Comparison of ENCODE assay signal across 20 cellular contexts in the genomic region with DNA sequence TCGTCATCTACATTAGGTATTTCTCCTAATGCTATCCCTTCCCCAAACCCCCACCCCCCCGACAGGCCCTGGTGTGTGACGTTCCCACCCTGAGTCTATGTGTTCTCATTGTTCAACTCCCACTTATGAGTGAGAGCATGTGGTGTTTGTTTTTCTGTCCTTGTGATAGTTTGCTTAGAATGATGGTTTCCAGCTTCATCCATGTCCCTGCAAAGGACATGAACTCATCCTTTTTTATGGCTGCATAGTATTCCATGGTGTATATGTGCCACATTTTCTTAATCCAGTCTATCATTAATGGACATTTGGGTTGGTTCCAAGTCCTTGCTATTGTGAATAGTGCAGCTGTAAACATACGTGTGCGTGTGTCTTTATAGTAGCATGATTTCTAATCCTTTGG. TPM values are rescaled to one million over a fixed set of nuclear protein-coding genes. Genes with fewer than 3 reads are reported as not detected.
"Had no signal": no experiment of that assay in that cellular context is flagged by ENCODE, and none has a peak within 500 bp of the region (broad histone marks: within the 10 kb centered on the region; RNA-seq: fewer than 3 reads in every experiment).

No MANE protein-coding gene starts in this region.

RNA-seq across cellular contexts. Expression of a gene that starts 43.3 kb away (rescaled TPM):
- total RNA-seq: activated naive CD4-positive, alpha-beta T cell treated with anti-CD3 and anti-CD28 coated beads for 36 hours; activated naive CD4-positive, alpha-beta T cell treated with anti-CD3 and anti-CD28 coated beads, Interleukin-2, amount 50 U/mL, for 72 hours; activated naive CD8-positive, alpha-beta T cell treated with anti-CD3 and anti-CD28 coated beads for 36 hours; activated naive CD8-positive, alpha-beta T cell treated with anti-CD3 and anti-CD28 coated beads, Interleukin-2, amount 10 ng/mL, durations not matched to agents 7 days and 5 days; activated T-cell treated with anti-CD3 and anti-CD28 coated beads, Interleukin-2, amount 50 U/mL, for 4 hours; activated T-cell treated with anti-CD3 and anti-CD28 coated beads, Interleukin-2, amount 50 U/mL, for 72 hours; activated T-helper 1 cell treated with anti-CD3 and anti-CD28 coated beads, Interleukin-12 subunit alpha, Interleukin-12 subunit beta, Interleukin-2, Interleukin-4 antibody, amounts not matched to agents 30 ng/mL and 10 ng/mL and 1 ng/mL, durations not matched to agents 14 hours and 24 hours and 36 hours; activated T-helper 17 cell treated with anti-CD3 and anti-CD28 coated beads, Interleukin-2, amount 50 U/mL, for 72 hours; activated T-helper 2 cell treated with anti-CD3 and anti-CD28 coated beads, Interferon-gamma antibody, Interleukin-2, Interleukin-4, amounts not matched to agents 10 μg/mL and 5 μg/mL and 100 μg/mL, durations not matched to agents 14 hours and 24 hours and 36 hours; adrenal gland; aorta; ascending aorta; astrocyte; body of pancreas; breast epithelium; bronchial epithelial cell; cardiac muscle cell; cardiac septum; cerebellum; chondrocyte had no signal
- polyA plus RNA-seq: adrenal gland, aorta, cardiac muscle cell had no signal
